Comparison of ENCODE assay signal across 28 cellular contexts in the genomic region with DNA sequence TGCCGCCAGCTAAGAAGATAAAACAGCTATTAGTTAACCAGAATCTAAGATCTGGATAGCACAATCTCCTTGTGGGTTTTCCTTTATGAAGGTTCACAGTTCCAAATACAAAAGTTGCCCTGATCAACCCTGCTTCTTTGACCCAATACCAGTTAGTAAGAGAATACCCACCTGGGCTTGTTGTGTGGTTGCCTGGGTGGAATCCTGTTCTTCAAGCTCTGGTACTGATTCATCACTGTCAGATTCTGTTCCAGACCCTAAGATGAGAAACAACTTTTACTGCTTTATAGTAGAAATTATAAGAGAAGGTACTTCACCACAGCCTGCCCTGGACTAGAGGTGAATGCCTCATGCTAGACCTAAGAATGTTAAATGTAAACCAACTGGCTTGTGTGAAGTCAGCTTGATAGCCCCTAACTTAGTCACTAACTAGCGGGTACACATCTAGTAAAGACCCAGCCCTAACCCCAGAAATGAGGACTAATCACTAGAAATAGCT. TPM values are rescaled to one million over a fixed set of nuclear protein-coding genes. Genes with fewer than 3 reads are reported as not detected.
DNase-seq lines count a peak whose midpoint lies in the region; ATAC-seq, FAIRE-seq and TF ChIP-seq lines count a peak whose summit lies in the region.
"Had no signal": no experiment of that assay in that cellular context is flagged by ENCODE, and none has a peak within 500 bp of the region (broad histone marks: within the 10 kb centered on the region; RNA-seq: fewer than 3 reads in every experiment).

No MANE protein-coding gene starts in this region.

- no peak overlapping the region for H4K8ac ChIP-seq in H9 (replicated peaks; ENCODE audit: insufficient read length, low read depth, low read length)

- H3K9me3 ChIP-seq in K562 (replicated peaks; ENCODE audit: control insufficient read depth, insufficient read depth, low read depth, low read length) (no peaks in the 10 kb centered on the region), psoas muscle (no peaks in the 10 kb centered on the region), H9 (ENCODE audit: control insufficient read depth, low read depth, low read length) (no peaks in the 10 kb centered on the region)
- H3K9me3 ChIP-seq: adrenal gland, breast epithelium, heart left ventricle, pancreas, sigmoid colon, SK-N-SH had no signal

- ATAC-seq in K562, result no peak
- no peak for ATAC-seq in psoas muscle
- ATAC-seq: heart left ventricle, left colon, pancreas had no signal

- TF ChIP-seq RAD21 in K562 (CRISPR knock-in tag; conservative IDR thresholded peaks at IDR 0.05 in 1 of 2, IDR thresholded peaks at IDR 0.05 in 1 of 2), result no peak

- WGBS in K562 (ENCODE audit: insufficient coverage, low coverage, missing lambda C conversion rate), result 88% methylated on average over 2 of the region's 2 CpGs
- WGBS in psoas muscle, 3 donors, result 94 to 97% (median 94%) methylated on average over 2 of the region's 2 CpGs
- WGBS in H9 (ENCODE audit: extremely low coverage, insufficient read length, low lambda C conversion rate), result no CpG with 5 or more reads among the region's 2 CpGs

- CTCF ChIA-PET in K562 (lab: Yijun Ruan, JAX; ENCODE audit: low intra/inter-chr PET ratio), result no interaction called here

- H3K36me3 Mint-ChIP-seq in H9 (ENCODE audit: insufficient read depth in 1 of 3, low read depth in 3 of 3), result peaks cover 61 to 70% (median 66%) of the 10 kb centered on the region in 3 experiments; a peak in 6 of 7 replicates

- in situ Hi-C loops in K562 (cut with MboI), result no loop called here

- no peaks in the 10 kb centered on the region for H3K9me3 Mint-ChIP-seq in H9
- H3K9me3 Mint-ChIP-seq: activated CD4-positive, alpha-beta T cell treated with anti-CD3 and anti-CD28 coated beads, Interleukin-2, amount 10 ng/mL, durations not matched to agents 7 days and 5 days; dendritic cell treated with granulocyte-macrophage colony-stimulating factor and Interleukin-4, amounts not matched to agents 40 ng/mL and 50 ng/mL, for 4 days; naive B cell had no signal

- intact Hi-C loops in K562 (cut with micrococcal nuclease), result no loop called here
- intact Hi-C loops in psoas muscle (cut with DNase I), result no loop called here

- no peak for TF ChIP-seq POLR2A in K562 (conservative IDR thresholded peaks at IDR 0.05)

- no peak overlapping the region for H3K4ac ChIP-seq in H9 (ENCODE audit: low read depth, low read length)

- BruUV-seq in K562 (replicated peaks; lab: Mats Ljungman, UMichigan), result no TSS peak

- H4K91ac ChIP-seq in H9 (ENCODE audit: insufficient read length, low read depth, low read length), result no peak overlapping the region

- H3K79me2 ChIP-seq in K562 (ENCODE audit: control insufficient read depth, insufficient read depth, low read length), result peaks cover 51% of the 10 kb centered on the region
- H3K79me2 ChIP-seq in H9 (ENCODE audit: insufficient read depth, low read length), result peaks cover 2% of the 10 kb centered on the region; the same call in 1 of the 2 replicates

- TF ChIP-seq CTCF in HL-60 (IDR thresholded peaks at IDR 0.05; ENCODE audit: insufficient read depth, low read length) (no peak), K562 (IDR thresholded peaks at IDR 0.05 in 2 of 3, conservative IDR thresholded peaks at IDR 0.05 in 1 of 3; ENCODE audit: insufficient read depth in 2 of 3, low read depth in 1 of 3, low read length in 3 of 3) (no peak), psoas muscle (IDR thresholded peaks at IDR 0.05) (no peak), H9 (conservative IDR thresholded peaks at IDR 0.05) (no peak)

- H3K27ac Mint-ChIP-seq in H9, result peak overlapping the region in 1 of 3 experiments; percentile 23; a peak in 1 of 7 replicates
- H3K27ac Mint-ChIP-seq: activated CD4-positive, alpha-beta T cell treated with anti-CD3 and anti-CD28 coated beads, Interleukin-2, amount 10 ng/mL, durations not matched to agents 7 days and 5 days; dendritic cell treated with granulocyte-macrophage colony-stimulating factor and Interleukin-4, amounts not matched to agents 40 ng/mL and 50 ng/mL, for 4 days had no signal

- no peak overlapping the region for H3K14ac ChIP-seq in H9 (ENCODE audit: insufficient read depth, low read length)

- H2BK20ac ChIP-seq in H9 (ENCODE audit: low read depth, low read length, poor library complexity, severe bottlenecking), result no peak overlapping the region

- H4K20me1 ChIP-seq in K562 (replicated peaks; ENCODE audit: control insufficient read depth, insufficient read depth, low read length) (peaks cover 33% of the 10 kb centered on the region), H9 (ENCODE audit: control insufficient read depth, insufficient read depth, insufficient read length) (no peaks in the 10 kb centered on the region)

- no peaks in the 10 kb centered on the region for H3K23me2 ChIP-seq in H9 (ENCODE audit: insufficient read length, low read depth, low read length, poor library complexity, severe bottlenecking)

- peak; percentile 14 for DNase-seq in activated effector memory CD4-positive, alpha-beta T cell treated with anti-CD3 and anti-CD28 coated beads, Interleukin-2, amount 50 U/mL, for 16 hours
- DNase-seq in activated effector memory CD4-positive, alpha-beta T cell treated with Interleukin-2 at 50 U/mL for 16 hours, result no peak
- peak in 1 of 2 experiments; percentile 14 for DNase-seq in HL-60 (ENCODE audit: low read depth in 1 of 2, low spot score in 1 of 2)
- DNase-seq in K562 (ENCODE audit: extremely low read depth in 1 of 4, low spot score in 3 of 4), result peak in 1 of 4 experiments; percentile 8
- DNase-seq in psoas muscle, result no peak
- no peak for DNase-seq in H9
- no peak for DNase-seq in dermis blood vessel endothelial cell
- DNase-seq in NCI-H1092 (lab: John Stamatoyannopoulos, UW), result no peak
- DNase-seq: activated CD4-positive, alpha-beta T cell treated with anti-CD3 and anti-CD28 coated beads, Interleukin-2, amount 10 ng/mL, durations not matched to agents 7 days and 5 days; adrenal gland; C1 segment of cervical spinal cord; H7; heart left ventricle; left colon; mesenchymal stem cell; naive B cell; NCI-H146; NCI-H2171; NCI-H524 treated with DMSO at 0.1 percent for 48 hours; pancreas; sigmoid colon; SK-N-SH; substantia nigra had no signal

- H3K9me1 ChIP-seq in K562 (ENCODE audit: control insufficient read depth, insufficient read depth, low read length), result peaks cover 12% of the 10 kb centered on the region

- H3K27me3 ChIP-seq in HL-60 (ENCODE audit: insufficient read depth, poor library complexity, severe bottlenecking), result no peaks in the 10 kb centered on the region
- H3K27me3 ChIP-seq in K562 (ENCODE audit: control insufficient read depth in 2 of 2, insufficient read depth in 2 of 2, low read length in 2 of 2), result no peaks in the 10 kb centered on the region
- no peaks in the 10 kb centered on the region for H3K27me3 ChIP-seq in psoas muscle (ENCODE audit: insufficient read depth in 3 of 3, low read length in 2 of 3)
- H3K27me3 ChIP-seq in H9 (ENCODE audit: insufficient read depth, low read length), result no peaks in the 10 kb centered on the region
- H3K27me3 ChIP-seq: adrenal gland, breast epithelium, heart left ventricle, pancreas, sigmoid colon had no signal

- H2BK120ac ChIP-seq in H9 (ENCODE audit: low read depth, low read length, poor library complexity, severe bottlenecking), result no peak overlapping the region

- H3K4me1 Mint-ChIP-seq in H9, result peaks cover 22 to 25% of the 10 kb centered on the region in 2 experiments

- H3K18ac ChIP-seq in H9 (ENCODE audit: insufficient read length, low read depth, low read length), result no peak overlapping the region

- TF ChIP-seq EP300 in K562 (IDR thresholded peaks at IDR 0.05; ENCODE audit: low read length), result no peak

- no peak overlapping the region for H3K23ac ChIP-seq in H9 (ENCODE audit: insufficient read length, low read depth, low read length)

- H3K4me3 Mint-ChIP-seq in H9, result no peak overlapping the region
- H3K4me3 Mint-ChIP-seq: activated CD4-positive, alpha-beta T cell treated with anti-CD3 and anti-CD28 coated beads, Interleukin-2, amount 10 ng/mL, durations not matched to agents 7 days and 5 days; dendritic cell treated with granulocyte-macrophage colony-stimulating factor and Interleukin-4, amounts not matched to agents 40 ng/mL and 50 ng/mL, for 4 days; naive B cell had no signal

- H3T11ph ChIP-seq in H9 (ENCODE audit: low read length), result no peak overlapping the region

- H3K27me3 Mint-ChIP-seq in H9 (ENCODE audit: low read depth), result no peaks in the 10 kb centered on the region
- H3K27me3 Mint-ChIP-seq: activated CD4-positive, alpha-beta T cell treated with anti-CD3 and anti-CD28 coated beads, Interleukin-2, amount 10 ng/mL, durations not matched to agents 7 days and 5 days; dendritic cell treated with granulocyte-macrophage colony-stimulating factor and Interleukin-4, amounts not matched to agents 40 ng/mL and 50 ng/mL, for 4 days; naive B cell had no signal

- H2AFZ ChIP-seq in K562 (ENCODE audit: low read depth, low read length) (no peak overlapping the region), H9 (ENCODE audit: low read length) (no peak overlapping the region)

- no peak overlapping the region for H2BK5ac ChIP-seq in H9 (ENCODE audit: insufficient read length, low read length)

- H3K4me1 ChIP-seq in K562 (replicated peaks in 1 of 2; ENCODE audit: control insufficient read depth in 2 of 2, insufficient read depth in 2 of 2, low read length in 2 of 2) (peaks cover 8 to 13% of the 10 kb centered on the region in 2 experiments; a peak in 4 of 5 replicates), psoas muscle (peaks cover 58% of the 10 kb centered on the region), H9 (ENCODE audit: insufficient read depth, low read length) (no peaks in the 10 kb centered on the region; the same call in 1 of the 2 replicates)

- H3K56ac ChIP-seq in H9 (ENCODE audit: insufficient read length, low read depth, low read length), result no peak overlapping the region

- FAIRE-seq in K562 (lab: Jason Lieb, UNC), result no peak
- FAIRE-seq: endothelial cell of umbilical vein, pancreas had no signal

- peak overlapping the region; percentile 26 for H3K27ac ChIP-seq in HL-60 (replicated peaks)
- H3K27ac ChIP-seq in K562 (ENCODE audit: extremely low read depth, low read depth, low read length), result no peak overlapping the region
- H3K27ac ChIP-seq in psoas muscle, result peak overlapping the region; percentile 83
- H3K27ac ChIP-seq in H9 (ENCODE audit: insufficient read length, low read depth, low read length), result no peak overlapping the region
- H3K27ac ChIP-seq: breast epithelium, heart left ventricle, pancreas, RWPE1, sigmoid colon, VCaP had no signal

- no peak overlapping the region for H2AK5ac ChIP-seq in H9 (ENCODE audit: insufficient read length, low read length)

- POLR2A ChIA-PET in K562 (lab: Yijun Ruan, JAX), result interaction anchor here (0.6 to 3.0 kb wide), 4 partner anchors 9 to 848 kb away, joined by 3 to 12 read pairs (median 10); no protein-coding TSS in a partner anchor

- H3K79me1 ChIP-seq in H9 (ENCODE audit: insufficient read depth, low read depth, low read length, poor library complexity, severe bottlenecking), result no peaks in the 10 kb centered on the region

- no peak overlapping the region for H2BK15ac ChIP-seq in H9 (ENCODE audit: low read depth, low read length)

- H3K9ac ChIP-seq in K562 (ENCODE audit: insufficient read depth in 1 of 2, low read depth in 2 of 2, low read length in 2 of 2) (no peak overlapping the region), H9 (ENCODE audit: extremely low read depth, insufficient read length, low read length) (no peak overlapping the region)
- H3K9ac ChIP-seq: SK-N-SH had no signal

- H4K5ac ChIP-seq in H9 (ENCODE audit: insufficient read length, low read depth, low read length), result no peak overlapping the region

- peaks cover 78% of the 10 kb centered on the region for H3K36me3 ChIP-seq in K562 (ENCODE audit: control insufficient read depth, insufficient read depth, low read length)
- H3K36me3 ChIP-seq in psoas muscle (ENCODE audit: insufficient read depth in 1 of 2, low read depth in 1 of 2), result peaks cover 13 to 63% of the 10 kb centered on the region in 2 donors
- H3K36me3 ChIP-seq: breast epithelium had no signal

- H2BK12ac ChIP-seq in H9 (ENCODE audit: insufficient read length, low read depth, low read length), result no peak overlapping the region

- H3K4me2 ChIP-seq in K562 (ENCODE audit: insufficient read depth, low read length), result no peak overlapping the region
- no peak overlapping the region for H3K4me2 ChIP-seq in H9 (ENCODE audit: insufficient read depth, insufficient read length, low read length)
- H3K4me2 ChIP-seq: SK-N-SH had no signal

- H3K4me3 ChIP-seq in HL-60 (replicated peaks; ENCODE audit: insufficient read depth, low read length) (no peak overlapping the region), K562 (no peak overlapping the region), psoas muscle (peak overlapping the region; percentile 1)
- H3K4me3 ChIP-seq: adrenal gland, breast epithelium, heart left ventricle, pancreas, sigmoid colon had no signal

RNA-seq across cellular contexts. Expression of gene NACA, which starts 10.6 kb away (rescaled TPM):
- 132 and 260 TPM in 2 replicates for total RNA-seq in K562 (2011; cell fraction: chromatin; rRNA removed; ENCODE audit: low replicate concordance)
- 93.4 and 98.8 TPM in 2 replicates for total RNA-seq in K562 (2011; cell fraction: nucleolus; rRNA removed)
- 176 and 303 TPM in 2 replicates for total RNA-seq in K562 (2011; cell fraction: nucleoplasm; rRNA removed)
- 1,508 and 1,729 TPM in 2 replicates for total RNA-seq in K562 (2014; rRNA removed)
- 2,249 and 2,401 TPM in 2 replicates for total RNA-seq in K562 (2014; rRNA removed; fragmentation: Illumina TruSeq; extraction: Trizol)
- 2,051 and 2,139 TPM in 2 replicates for total RNA-seq in K562 (2015; rRNA removed; fragmentation: Illumina TruSeq; extraction: Trizol)
- total RNA-seq in K562 (2021), result 1,030 and 1,135 TPM in 2 replicates
- polyA plus RNA-seq in K562 (2011; rRNA removed), result 1,225 and 1,538 TPM in 2 replicates
- polyA plus RNA-seq in K562 (2011; cell fraction: cytosol; rRNA removed), result 364 and 765 TPM in 2 replicates
- 212 and 417 TPM in 2 replicates for polyA plus RNA-seq in K562 (2011; cell fraction: nucleus; rRNA removed)
- 1,935 and 2,376 TPM in 2 replicates for polyA plus RNA-seq in K562 (2012)
- polyA plus RNA-seq in K562 (2014; fragmentation: Illumina TruSeq; extraction: Trizol), result 1,591 and 1,645 TPM in 2 replicates
- polyA plus RNA-seq in K562 (2014; fragmentation: Nextera tagmentation; extraction: Ambion mirVana), result 1,000 to 10,000 TPM; 2,280 to 2,416 TPM
- polyA plus RNA-seq in K562 (2014; rRNA removed), result 1,506 and 1,626 TPM in 2 replicates
- 1,074 and 1,137 TPM in 2 replicates for polyA minus RNA-seq in K562 (2011; rRNA and poly(A)+ RNA removed)
- 239 and 257 TPM in 2 replicates for polyA minus RNA-seq in K562 (2011; cell fraction: cytosol; rRNA and poly(A)+ RNA removed)
- 60.7 and 154 TPM in 2 replicates for polyA minus RNA-seq in K562 (2011; cell fraction: nucleus; rRNA and poly(A)+ RNA removed)
- total RNA-seq in psoas muscle, result 100 to 1,000 TPM; 434 to 719 (median 530) TPM
- 1,000 to 10,000 TPM in 1 of 3 donors, 100 to 1,000 TPM in 2; 483 to 1,147 (median 489) TPM for polyA plus RNA-seq in psoas muscle
- 1,176 and 1,204 TPM in 2 replicates for total RNA-seq in H9 (2021)
- total RNA-seq in dermis blood vessel endothelial cell, result 1,174 and 1,321 TPM in 2 replicates

RNA-seq across cellular contexts. Expression of gene PTGES3, which starts 26.4 kb away (rescaled TPM):
- 48.9 and 100 TPM in 2 replicates for total RNA-seq in K562 (2011; cell fraction: chromatin; rRNA removed; ENCODE audit: low replicate concordance)
- total RNA-seq in K562 (2011; cell fraction: nucleolus; rRNA removed), result 50.0 and 54.2 TPM in 2 replicates
- total RNA-seq in K562 (2011; cell fraction: nucleoplasm; rRNA removed), result 77.5 and 136 TPM in 2 replicates
- total RNA-seq in K562 (2014; rRNA removed) (169 and 231 TPM in 2 replicates), K562 (2014; rRNA removed; fragmentation: Illumina TruSeq; extraction: Trizol) (280 and 322 TPM in 2 replicates), K562 (2015; rRNA removed; fragmentation: Illumina TruSeq; extraction: Trizol) (251 and 256 TPM in 2 replicates), K562 (2021) (441 and 454 TPM in 2 replicates), psoas muscle (100 to 1,000 TPM; 118 to 192 (median 148) TPM), H9 (2021) (435 and 449 TPM in 2 replicates), dermis blood vessel endothelial cell (54.1 and 116 TPM in 2 replicates)
- polyA plus RNA-seq in K562 (2011; rRNA removed) (163 and 170 TPM in 2 replicates), K562 (2014; fragmentation: Illumina TruSeq; extraction: Trizol) (501 and 516 TPM in 2 replicates), K562 (2014; fragmentation: Nextera tagmentation; extraction: Ambion mirVana) (100 to 1,000 TPM; 163 to 185 TPM), K562 (2014; rRNA removed) (213 and 263 TPM in 2 replicates), psoas muscle (100 to 1,000 TPM; 141 to 253 (median 165) TPM)
- 35.7 and 66.1 TPM in 2 replicates for polyA plus RNA-seq in K562 (2011; cell fraction: cytosol; rRNA removed)
- 35.8 and 51.1 TPM in 2 replicates for polyA plus RNA-seq in K562 (2011; cell fraction: nucleus; rRNA removed)
- 358 and 436 TPM in 2 replicates for polyA plus RNA-seq in K562 (2012)
- 140 and 159 TPM in 2 replicates for polyA minus RNA-seq in K562 (2011; rRNA and poly(A)+ RNA removed)
- 139 and 142 TPM in 2 replicates for polyA minus RNA-seq in K562 (2011; cell fraction: cytosol; rRNA and poly(A)+ RNA removed)
- 24.8 and 39.2 TPM in 2 replicates for polyA minus RNA-seq in K562 (2011; cell fraction: nucleus; rRNA and poly(A)+ RNA removed)

RNA-seq across cellular contexts. Expression of gene PRIM1, which starts 37.6 kb away (rescaled TPM):
- 116 and 247 TPM in 2 replicates for total RNA-seq in K562 (2011; cell fraction: chromatin; rRNA removed; ENCODE audit: low replicate concordance)
- 59.5 and 64.6 TPM in 2 replicates for total RNA-seq in K562 (2011; cell fraction: nucleolus; rRNA removed)
- total RNA-seq in K562 (2011; cell fraction: nucleoplasm; rRNA removed), result 79.8 and 102 TPM in 2 replicates
- total RNA-seq in K562 (2014; rRNA removed), result 65.1 and 67.2 TPM in 2 replicates
- total RNA-seq in K562 (2014; rRNA removed; fragmentation: Illumina TruSeq; extraction: Trizol), result 149 and 170 TPM in 2 replicates
- total RNA-seq in K562 (2015; rRNA removed; fragmentation: Illumina TruSeq; extraction: Trizol), result 119 and 124 TPM in 2 replicates
- 82.2 and 83.9 TPM in 2 replicates for total RNA-seq in K562 (2021)
- 95.7 and 140 TPM in 2 replicates for polyA plus RNA-seq in K562 (2011; rRNA removed)
- 65.5 and 79.1 TPM in 2 replicates for polyA plus RNA-seq in K562 (2011; cell fraction: cytosol; rRNA removed)
- 48.2 and 74.4 TPM in 2 replicates for polyA plus RNA-seq in K562 (2011; cell fraction: nucleus; rRNA removed)
- polyA plus RNA-seq in K562 (2012), result 70.3 and 108 TPM in 2 replicates
- polyA plus RNA-seq in K562 (2014; fragmentation: Illumina TruSeq; extraction: Trizol), result 148 and 152 TPM in 2 replicates
- polyA plus RNA-seq in K562 (2014; fragmentation: Nextera tagmentation; extraction: Ambion mirVana), result 100 to 1,000 TPM; 175 to 179 TPM
- 105 and 109 TPM in 2 replicates for polyA plus RNA-seq in K562 (2014; rRNA removed)
- polyA minus RNA-seq in K562 (2011; rRNA and poly(A)+ RNA removed), result 172 TPM in 2 replicates
- 31.9 and 46.5 TPM in 2 replicates for polyA minus RNA-seq in K562 (2011; cell fraction: cytosol; rRNA and poly(A)+ RNA removed)
- 44.2 and 85.0 TPM in 2 replicates for polyA minus RNA-seq in K562 (2011; cell fraction: nucleus; rRNA and poly(A)+ RNA removed)
- total RNA-seq in psoas muscle, result 1 to 10 TPM; 2.3 to 4.8 (median 3.4) TPM
- polyA plus RNA-seq in psoas muscle, result 1 to 10 TPM; 3.0 to 10.0 (median 6.3) TPM
- 46.5 and 50.7 TPM in 2 replicates for total RNA-seq in H9 (2021)
- total RNA-seq in dermis blood vessel endothelial cell, result 7.7 and 12.4 TPM in 2 replicates

RNA-seq across cellular contexts. Expression of gene HSD17B6, which starts 48.6 kb away (rescaled TPM):
- 0.72 and 1.5 TPM in 2 replicates for total RNA-seq in K562 (2011; cell fraction: chromatin; rRNA removed; ENCODE audit: low replicate concordance)
- total RNA-seq in K562 (2011; cell fraction: nucleolus; rRNA removed), result 0.66 and 0.83 TPM in 2 replicates
- 3.8 and 4.6 TPM in 2 replicates for total RNA-seq in K562 (2011; cell fraction: nucleoplasm; rRNA removed)
- 0.94 and 1.1 TPM in 2 replicates for total RNA-seq in K562 (2014; rRNA removed)
- 0.99 and 1.1 TPM in 2 replicates for total RNA-seq in K562 (2014; rRNA removed; fragmentation: Illumina TruSeq; extraction: Trizol)
- 0.47 and 1.1 TPM in 2 replicates for total RNA-seq in K562 (2015; rRNA removed; fragmentation: Illumina TruSeq; extraction: Trizol)
- 0.85 and 1.3 TPM in 2 replicates for total RNA-seq in K562 (2021)
- polyA plus RNA-seq in K562 (2011; rRNA removed), result 1.4 and 1.7 TPM in 2 replicates
- polyA plus RNA-seq in K562 (2011; cell fraction: cytosol; rRNA removed), result 0.25 and 0.47 TPM in 2 replicates
- 0.29 and 0.53 TPM in 2 replicates for polyA plus RNA-seq in K562 (2011; cell fraction: nucleus; rRNA removed)
- 0.66 and 1.1 TPM in 2 replicates for polyA plus RNA-seq in K562 (2012)
- polyA plus RNA-seq in K562 (2014; fragmentation: Illumina TruSeq; extraction: Trizol), result 0.64 and 0.83 TPM in 2 replicates
- under 1 TPM; 0.53 to 0.94 TPM for polyA plus RNA-seq in K562 (2014; fragmentation: Nextera tagmentation; extraction: Ambion mirVana)
- polyA plus RNA-seq in K562 (2014; rRNA removed), result 0.40 and 0.84 TPM in 2 replicates
- 0.53 and 1.1 TPM in 2 replicates for polyA minus RNA-seq in K562 (2011; rRNA and poly(A)+ RNA removed)
- not detected in 2 replicates for polyA minus RNA-seq in K562 (2011; cell fraction: cytosol; rRNA and poly(A)+ RNA removed)
- not detected in 2 replicates for polyA minus RNA-seq in K562 (2011; cell fraction: nucleus; rRNA and poly(A)+ RNA removed)
- under 1 TPM in 3 of 4 donors, not detected in 1; 0.28 to 0.51 (median 0.36) TPM for total RNA-seq in psoas muscle
- 1 to 10 TPM in 1 of 3 donors, under 1 TPM in 2; 0.14 to 4.5 (median 0.17) TPM for polyA plus RNA-seq in psoas muscle
- total RNA-seq in H9 (2021), result 3.6 and 5.5 TPM in 2 replicates
- total RNA-seq in dermis blood vessel endothelial cell, result 0.51 TPM in 1 of 2 replicates, not detected in the other
- total RNA-seq: endothelial cell of umbilical vein had no signal

Comparison
In these comparisons a context has a peak if more than half of its experiments do, and no peak if none do; other contexts are left out.
1. H3K27ac ChIP-seq: peak in HL-60 (single experiment) and psoas muscle (single experiment); none in K562 (single experiment) and H9 (single experiment).